Comparison of ENCODE assay signal across 17 cellular contexts in genomic region chr14:69356903-69357543, GRCh38. TPM values are rescaled to one million over a fixed set of nuclear protein-coding genes. Genes with fewer than 3 reads are reported as not detected.
A peak's percentile ranks its signal among the peaks of the same experiment; 100 is the strongest.
DNase-seq lines count a peak whose midpoint lies in the region; ATAC-seq and TF ChIP-seq lines count a peak whose summit lies in the region.
"Had no signal": no experiment of that assay in that cellular context is flagged by ENCODE, and none has a peak within 500 bp of the region (broad histone marks: within the 10 kb centered on the region; RNA-seq: fewer than 3 reads in every experiment).

No MANE protein-coding gene starts in this region.

- no peaks in the 10 kb centered on the region for H3K9me3 ChIP-seq in OCI-LY3 (ENCODE audit: insufficient read depth, low read length)
- no peaks in the 10 kb centered on the region for H3K9me3 ChIP-seq in vagina
- H3K9me3 ChIP-seq: A549; BLaER1 treated with 17β-estradiol and CSF1 and Interleukin-3, amounts not matched to agents 10 nM and 100 nM had no signal

- peak overlapping the region; percentile 60; the same call in 1 of the 2 replicates for H3K4me2 ChIP-seq in OCI-LY3 (ENCODE audit: low read length)
- H3K4me2 ChIP-seq: A549; BLaER1 treated with 17β-estradiol and CSF1 and Interleukin-3, amounts not matched to agents 10 nM and 100 nM; GM23338 had no signal

- H3K4me3 ChIP-seq in OCI-LY3 (ENCODE audit: low read length) (no peak overlapping the region), vagina (no peak overlapping the region)
- H3K4me3 ChIP-seq: A549; BLaER1 treated with 17β-estradiol and CSF1 and Interleukin-3, amounts not matched to agents 10 nM and 100 nM; GM23338 had no signal

- no peaks in the 10 kb centered on the region for H3K36me3 ChIP-seq in OCI-LY3 (replicated peaks; ENCODE audit: low read depth, low read length)
- no peaks in the 10 kb centered on the region for H3K36me3 ChIP-seq in vagina
- H3K36me3 ChIP-seq: BLaER1 treated with 17β-estradiol and CSF1 and Interleukin-3, amounts not matched to agents 10 nM and 100 nM had no signal

- no peak for TF ChIP-seq POLR2A in vagina (IDR thresholded peaks at IDR 0.05)

- ATAC-seq in HG02623 (IDR thresholded peaks at IDR 0.05; ENCODE audit: unreplicated experiment) (no peak), HG03354 (IDR thresholded peaks at IDR 0.05; ENCODE audit: poor library complexity, severe bottlenecking, unreplicated experiment) (no peak)
- ATAC-seq: GM23338 had no signal

- H3K27me3 ChIP-seq in OCI-LY3 (ENCODE audit: low read depth, low read length), result no peaks in the 10 kb centered on the region
- H3K27me3 ChIP-seq in vagina, result no peaks in the 10 kb centered on the region
- H3K27me3 ChIP-seq: BLaER1 treated with 17β-estradiol and CSF1 and Interleukin-3, amounts not matched to agents 10 nM and 100 nM had no signal

- H3K27ac ChIP-seq in OCI-LY3 (ENCODE audit: low read length), result peak overlapping the region; percentile 56; the same call in 1 of the 2 replicates
- peak overlapping the region; percentile 79 for H3K27ac ChIP-seq in vagina
- H3K27ac ChIP-seq: A549; BLaER1 treated with 17β-estradiol and CSF1 and Interleukin-3, amounts not matched to agents 10 nM and 100 nM had no signal

- H3K4me1 ChIP-seq in OCI-LY3 (ENCODE audit: low read length) (peaks cover 88% of the 10 kb centered on the region), vagina (peaks cover 38% of the 10 kb centered on the region)

- H3K9ac ChIP-seq in OCI-LY3 (ENCODE audit: low read length), result 0 out of 2 replicates have a peak overlapping the region, but pooled peaks have one; percentile 49
- H3K9ac ChIP-seq: BLaER1 treated with 17β-estradiol and CSF1 and Interleukin-3, amounts not matched to agents 10 nM and 100 nM had no signal

- H4K20me1 ChIP-seq in OCI-LY3 (ENCODE audit: insufficient read depth, low read length), result no peaks in the 10 kb centered on the region
- H4K20me1 ChIP-seq: BLaER1 treated with 17β-estradiol and CSF1 and Interleukin-3, amounts not matched to agents 10 nM and 100 nM had no signal

- peaks cover 3% of the 10 kb centered on the region; the same call in 1 of the 2 replicates for H3K79me2 ChIP-seq in OCI-LY3 (ENCODE audit: low read length)

- intact Hi-C loops in vagina (cut with DNase I), result loop anchor here (10.0 kb wide), 1 partner anchor 92 kb away; the partner anchor contains the start of gene GALNT16

- TF ChIP-seq CTCF in OCI-LY3 (IDR thresholded peaks at IDR 0.05; ENCODE audit: low read depth, low read length), result no peak
- no peak for TF ChIP-seq CTCF in vagina (IDR thresholded peaks at IDR 0.05)

- peak; percentile 23 for DNase-seq in SIG-M5 treated with dmso at 0.1 percent for 504 hours (lab: John Stamatoyannopoulos, UW; ENCODE audit: unreplicated experiment)
- DNase-seq in SIG-M5 (lab: John Stamatoyannopoulos, UW), result no peak
- peak; percentile 72 for DNase-seq in islet precursor cell
- DNase-seq in vagina (ENCODE audit: extremely low spot score in 2 of 2), result no peak
- DNase-seq in kidney tubule cell (ENCODE audit: low spot score), result no peak
- DNase-seq: CD8-positive, alpha-beta memory T cell; DND-41; GF-D8; NCI-H2171; NCI-H446; SHP77 treated with DMSO at 0.1 percent for 48 hours had no signal

- H2AFZ ChIP-seq in OCI-LY3 (ENCODE audit: low read depth, low read length), result no peak overlapping the region
- H2AFZ ChIP-seq: GM23338 had no signal

RNA-seq across cellular contexts. Expression of gene ERH, which starts 41.1 kb away (rescaled TPM):
- total RNA-seq in vagina, result 77.8 TPM

RNA-seq across cellular contexts. Expression of gene SLC39A9, which starts 41.5 kb away (rescaled TPM):
- 46.7 TPM for total RNA-seq in vagina

Comparison
In these comparisons a context has a peak if more than half of its experiments do, and no peak if none do; other contexts are left out.
1. DNase-seq: peak in SIG-M5 treated with dmso at 0.1 percent for 504 hours (single experiment) and islet precursor cell (single experiment); none in SIG-M5 (single experiment), vagina (0 of 2) and kidney tubule cell (single experiment).